Comparison of ENCODE assay signal across 15 cellular contexts in the genomic region with DNA sequence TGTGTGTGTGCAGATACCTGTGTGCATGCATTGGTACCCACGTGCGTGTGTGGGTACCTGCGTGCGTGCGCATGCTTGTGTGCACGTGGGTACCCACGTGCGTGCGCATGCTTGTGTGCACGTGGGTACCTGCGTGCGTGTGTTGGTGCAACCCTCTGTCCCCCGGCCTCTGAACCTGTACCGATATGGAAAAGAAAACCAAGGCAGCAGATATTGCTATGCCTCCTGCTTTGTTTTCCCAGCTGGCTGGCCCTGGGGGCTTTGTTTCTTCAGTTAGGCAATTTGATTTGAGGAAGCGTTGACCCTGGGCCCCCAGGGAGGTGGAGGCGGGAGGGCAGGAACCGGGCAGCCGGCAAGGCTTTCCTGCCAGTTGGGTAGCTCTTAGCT. TPM values are rescaled to one million over a fixed set of nuclear protein-coding genes. Genes with fewer than 3 reads are reported as not detected.
DNase-seq lines count a peak whose midpoint lies in the region; ATAC-seq and TF ChIP-seq lines count a peak whose summit lies in the region.
"Had no signal": no experiment of that assay in that cellular context is flagged by ENCODE, and none has a peak within 500 bp of the region (broad histone marks: within the 10 kb centered on the region; RNA-seq: fewer than 3 reads in every experiment).

No MANE protein-coding gene starts in this region.

- CTCF ChIA-PET in CD4-positive, alpha-beta memory T cell (lab: Charles Lee; ENCODE audit: partially characterized antibody), result no interaction called here

- H3K27ac ChIP-seq in CD4-positive, alpha-beta memory T cell (ENCODE audit: low read depth, low read length), result no peak overlapping the region

- no peaks in the 10 kb centered on the region for H3K9me3 ChIP-seq in CD4-positive, alpha-beta memory T cell (ENCODE audit: control insufficient read depth in 1 of 2, low read length in 2 of 2)
- H3K9me3 ChIP-seq: left lung had no signal

- intact Hi-C loops in CD4-positive, alpha-beta memory T cell (cut with micrococcal nuclease), result no loop called here
- intact Hi-C loops in activated T-helper 1 cell treated with anti-CD3 and anti-CD28 coated beads, Interleukin-12 subunit alpha, Interleukin-12 subunit beta, Interleukin-2, Interleukin-4 antibody, amounts not matched to agents 30 ng/mL and 10 ng/mL and 1 ng/mL, durations not matched to agents 14 hours and 24 hours and 36 hours (cut with micrococcal nuclease), result no loop called here

- H3K27ac Mint-ChIP-seq in CD4-positive, alpha-beta memory T cell, result peak overlapping the region in 4 of 7 donors; percentile 11 to 84 (median 30)
- peak overlapping the region; percentile 71 for H3K27ac Mint-ChIP-seq in glutamatergic neuron (ENCODE audit: unreplicated experiment)
- peak overlapping the region; percentile 44 to 74 (median 44) for H3K27ac Mint-ChIP-seq in nephron
- no peak overlapping the region for H3K27ac Mint-ChIP-seq in activated T-helper 1 cell treated with anti-CD3 and anti-CD28 coated beads, Interleukin-12 subunit alpha, Interleukin-12 subunit beta, Interleukin-2, Interleukin-4 antibody, amounts not matched to agents 30 ng/mL and 10 ng/mL and 1 ng/mL, durations not matched to agents 14 hours and 24 hours and 36 hours

- peaks cover 29% of the 10 kb centered on the region for H3K36me3 ChIP-seq in CD4-positive, alpha-beta memory T cell (ENCODE audit: insufficient read depth, low read length)

- no peak for TF ChIP-seq POLR2A in NB4 (IDR thresholded peaks at IDR 0.05; ENCODE audit: extremely low read depth, insufficient read length)

- TF ChIP-seq CTCF in NB4 (IDR thresholded peaks at IDR 0.05; ENCODE audit: low read depth, low read length) (no peak), glutamatergic neuron (IDR thresholded peaks at IDR 0.05; ENCODE audit: partially characterized antibody, unreplicated experiment) (no peak), nephron (IDR thresholded peaks at IDR 0.05; ENCODE audit: unreplicated experiment in 3 of 3) (no peak)

- no peak overlapping the region for H3K4me3 ChIP-seq in CD4-positive, alpha-beta memory T cell (ENCODE audit: low read length in 2 of 2)
- peak overlapping the region; percentile 49 for H3K4me3 ChIP-seq in NB4 (ENCODE audit: low read depth, low read length)
- H3K4me3 ChIP-seq: left lung had no signal

- H3K4me1 ChIP-seq in CD4-positive, alpha-beta memory T cell (ENCODE audit: insufficient read depth, low read length), result peaks cover 80% of the 10 kb centered on the region

- no peak for ATAC-seq in GM18519 (IDR thresholded peaks at IDR 0.05; ENCODE audit: low FRiP score, unreplicated experiment)

- POLR2A ChIA-PET in CD4-positive, alpha-beta memory T cell (lab: Charles Lee; ENCODE audit: partially characterized antibody), result interaction anchor here (0.6 to 5.8 kb wide), 3 partner anchors 13 to 28 kb away, joined by 3 to 111 read pairs (median 100); a partner anchor contains a TSS

- H3K4me3 Mint-ChIP-seq in CD4-positive, alpha-beta memory T cell, result no peak overlapping the region
- peak overlapping the region; percentile 44 for H3K4me3 Mint-ChIP-seq in glutamatergic neuron (ENCODE audit: unreplicated experiment)
- H3K4me3 Mint-ChIP-seq in nephron, result peak overlapping the region; percentile 22 to 56 (median 22)
- H3K4me3 Mint-ChIP-seq in activated T-helper 1 cell treated with anti-CD3 and anti-CD28 coated beads, Interleukin-12 subunit alpha, Interleukin-12 subunit beta, Interleukin-2, Interleukin-4 antibody, amounts not matched to agents 30 ng/mL and 10 ng/mL and 1 ng/mL, durations not matched to agents 14 hours and 24 hours and 36 hours, result no peak overlapping the region
- H3K4me3 Mint-ChIP-seq: central memory CD8-positive, alpha-beta T cell had no signal

- DNase-seq in CD4-positive, alpha-beta memory T cell, result no peak
- DNase-seq in NB4 (ENCODE audit: low read depth) (peak; percentile 96), glutamatergic neuron (peak; percentile 64), NCI-H446 treated with DMSO at 0.1 percent for 48 hours (lab: John Stamatoyannopoulos, UW) (no peak), DMS53 (lab: John Stamatoyannopoulos, UW) (no peak)
- no peak for DNase-seq in activated T-helper 1 cell treated with anti-CD3 and anti-CD28 coated beads, Interleukin-12 subunit alpha, Interleukin-12 subunit beta, Interleukin-2, Interleukin-4 antibody, amounts not matched to agents 30 ng/mL and 10 ng/mL and 1 ng/mL, durations not matched to agents 14 hours and 24 hours and 36 hours (ENCODE audit: low spot score)
- DNase-seq: activated CD4-positive, CD25-positive, alpha-beta regulatory T cell treated with anti-CD3 and anti-CD28 coated beads, Interleukin-2, amount 50 U/mL, for 72 hours; activated CD8-positive, alpha-beta memory T cell treated with anti-CD3 and anti-CD28 coated beads, Interleukin-2, amount 50 U/mL, for 48 hours; left lung; NCI-H187; NCI-H524; stimulated activated naive CD4-positive, alpha-beta T cell treated with Interleukin-2 at 50 U/mL for 16 hours had no signal

- no peaks in the 10 kb centered on the region for H3K27me3 Mint-ChIP-seq in CD4-positive, alpha-beta memory T cell
- H3K27me3 Mint-ChIP-seq in glutamatergic neuron (ENCODE audit: unreplicated experiment) (peaks cover 3% of the 10 kb centered on the region), nephron (ENCODE audit: low read depth) (no peaks in the 10 kb centered on the region)
- no peaks in the 10 kb centered on the region for H3K27me3 Mint-ChIP-seq in activated T-helper 1 cell treated with anti-CD3 and anti-CD28 coated beads, Interleukin-12 subunit alpha, Interleukin-12 subunit beta, Interleukin-2, Interleukin-4 antibody, amounts not matched to agents 30 ng/mL and 10 ng/mL and 1 ng/mL, durations not matched to agents 14 hours and 24 hours and 36 hours (ENCODE audit: insufficient read depth)
- H3K27me3 Mint-ChIP-seq: central memory CD8-positive, alpha-beta T cell had no signal

- peaks cover 48 to 92% (median 68%) of the 10 kb centered on the region in 4 donors for H3K4me1 Mint-ChIP-seq in CD4-positive, alpha-beta memory T cell
- H3K4me1 Mint-ChIP-seq in glutamatergic neuron (ENCODE audit: low read depth, unreplicated experiment), result peaks cover 15% of the 10 kb centered on the region
- peaks cover 18% of the 10 kb centered on the region for H3K4me1 Mint-ChIP-seq in nephron
- H3K4me1 Mint-ChIP-seq in activated T-helper 1 cell treated with anti-CD3 and anti-CD28 coated beads, Interleukin-12 subunit alpha, Interleukin-12 subunit beta, Interleukin-2, Interleukin-4 antibody, amounts not matched to agents 30 ng/mL and 10 ng/mL and 1 ng/mL, durations not matched to agents 14 hours and 24 hours and 36 hours (ENCODE audit: low read depth), result peaks cover 55% of the 10 kb centered on the region

- H3K9me3 Mint-ChIP-seq in CD4-positive, alpha-beta memory T cell, result no peaks in the 10 kb centered on the region
- peaks cover 5% of the 10 kb centered on the region for H3K9me3 Mint-ChIP-seq in glutamatergic neuron (ENCODE audit: unreplicated experiment)
- H3K9me3 Mint-ChIP-seq in nephron, result no peaks in the 10 kb centered on the region
- H3K9me3 Mint-ChIP-seq in activated T-helper 1 cell treated with anti-CD3 and anti-CD28 coated beads, Interleukin-12 subunit alpha, Interleukin-12 subunit beta, Interleukin-2, Interleukin-4 antibody, amounts not matched to agents 30 ng/mL and 10 ng/mL and 1 ng/mL, durations not matched to agents 14 hours and 24 hours and 36 hours, result no peaks in the 10 kb centered on the region
- H3K9me3 Mint-ChIP-seq: central memory CD8-positive, alpha-beta T cell had no signal

- H3K36me3 Mint-ChIP-seq in CD4-positive, alpha-beta memory T cell, result peaks cover 38 to 70% of the 10 kb centered on the region in 2 donors
- H3K36me3 Mint-ChIP-seq in glutamatergic neuron (ENCODE audit: unreplicated experiment) (no peaks in the 10 kb centered on the region), nephron (ENCODE audit: low read depth) (no peaks in the 10 kb centered on the region)
- peaks cover 38% of the 10 kb centered on the region for H3K36me3 Mint-ChIP-seq in activated T-helper 1 cell treated with anti-CD3 and anti-CD28 coated beads, Interleukin-12 subunit alpha, Interleukin-12 subunit beta, Interleukin-2, Interleukin-4 antibody, amounts not matched to agents 30 ng/mL and 10 ng/mL and 1 ng/mL, durations not matched to agents 14 hours and 24 hours and 36 hours (ENCODE audit: low read depth)

- no peaks in the 10 kb centered on the region for H3K27me3 ChIP-seq in CD4-positive, alpha-beta memory T cell (ENCODE audit: insufficient read depth, low read length)
- H3K27me3 ChIP-seq: left lung had no signal

RNA-seq across cellular contexts. Expression of a gene that starts 26.8 kb away (rescaled TPM):
- 100 to 1,000 TPM; 610 to 660 TPM for total RNA-seq in CD4-positive, alpha-beta memory T cell
- 100 to 1,000 TPM; 159 to 283 TPM for polyA plus RNA-seq in CD4-positive, alpha-beta memory T cell
- 11.1 TPM for total RNA-seq in glutamatergic neuron (ENCODE audit: unreplicated experiment)
- 19.2 and 20.9 TPM in 2 replicates for total RNA-seq in activated T-helper 1 cell treated with anti-CD3 and anti-CD28 coated beads, Interleukin-12 subunit alpha, Interleukin-12 subunit beta, Interleukin-2, Interleukin-4 antibody, amounts not matched to agents 30 ng/mL and 10 ng/mL and 1 ng/mL, durations not matched to agents 14 hours and 24 hours and 36 hours

Comparison
In these comparisons a context has a peak if more than half of its experiments do, and no peak if none do; other contexts are left out.
1. DNase-seq: peak in NB4 (single experiment) and glutamatergic neuron (single experiment); none in CD4-positive, alpha-beta memory T cell (0 of 5), NCI-H446 treated with DMSO at 0.1 percent for 48 hours (single experiment), DMS53 (single experiment) and activated T-helper 1 cell treated with anti-CD3 and anti-CD28 coated beads, Interleukin-12 subunit alpha, Interleukin-12 subunit beta, Interleukin-2, Interleukin-4 antibody, amounts not matched to agents 30 ng/mL and 10 ng/mL and 1 ng/mL, durations not matched to agents 14 hours and 24 hours and 36 hours (single experiment).
2. H3K4me3 Mint-ChIP-seq: peak in glutamatergic neuron (single experiment) and nephron (3 of 3); none in CD4-positive, alpha-beta memory T cell (0 of 8) and activated T-helper 1 cell treated with anti-CD3 and anti-CD28 coated beads, Interleukin-12 subunit alpha, Interleukin-12 subunit beta, Interleukin-2, Interleukin-4 antibody, amounts not matched to agents 30 ng/mL and 10 ng/mL and 1 ng/mL, durations not matched to agents 14 hours and 24 hours and 36 hours (single experiment).
3. RNA of a gene that starts 26.8 kb away (total RNA-seq): 610 to 660 TPM in CD4-positive, alpha-beta memory T cell; 19.2 to 20.9 TPM in activated T-helper 1 cell treated with anti-CD3 and anti-CD28 coated beads, Interleukin-12 subunit alpha, Interleukin-12 subunit beta, Interleukin-2, Interleukin-4 antibody, amounts not matched to agents 30 ng/mL and 10 ng/mL and 1 ng/mL, durations not matched to agents 14 hours and 24 hours and 36 hours and 11.1 TPM in glutamatergic neuron (single experiment); every median in the first group is over 10 times any median in the second.